In genomic region chr4:55386073-55386472, GRCh38 we compare ENCODE assay signal across 8 cellular contexts. TPM values are rescaled to one million over a fixed set of nuclear protein-coding genes. Genes with fewer than 3 reads are reported as not detected.
DNase-seq lines count a peak whose midpoint lies in the region; ATAC-seq and TF ChIP-seq lines count a peak whose summit lies in the region.

No MANE protein-coding gene starts in this region.

- peaks cover 30% of the 10 kb centered on the region for H3K4me1 Mint-ChIP-seq in activated naive CD8-positive, alpha-beta T cell treated with anti-CD3 and anti-CD28 coated beads, Interleukin-2, amount 50 U/mL, for 24 hours

- peak; percentile 21 for ATAC-seq in left ventricle myocardium superior
- no peak for ATAC-seq in Right ventricle myocardium superior (ENCODE audit: poor library complexity)
- peak; percentile 76 for ATAC-seq in HG03342 (IDR thresholded peaks at IDR 0.05; ENCODE audit: unreplicated experiment)
- ATAC-seq in activated naive CD8-positive, alpha-beta T cell treated with anti-CD3 and anti-CD28 coated beads, Interleukin-2, amount 50 U/mL, for 24 hours = peak; percentile 52
- no peak for ATAC-seq in psoas muscle

- no peak overlapping the region for H3K27ac Mint-ChIP-seq in activated naive CD8-positive, alpha-beta T cell treated with anti-CD3 and anti-CD28 coated beads, Interleukin-2, amount 50 U/mL, for 24 hours

- DNase-seq in left ventricle myocardium superior = no peak
- DNase-seq in Right ventricle myocardium superior = no peak
- no peak for DNase-seq in activated naive CD8-positive, alpha-beta T cell treated with anti-CD3 and anti-CD28 coated beads, Interleukin-2, amount 50 U/mL, for 24 hours
- peak in 1 of 49 donors; percentile 40 for DNase-seq in substantia nigra (lab: John Stamatoyannopoulos, UW)
- no peak for DNase-seq in psoas muscle
- no peak for DNase-seq in NCI-H345 treated with DMSO at 0.1 percent for 48 hours (lab: John Stamatoyannopoulos, UW; ENCODE audit: unreplicated experiment)
- DNase-seq in A172 (ENCODE audit: low spot score) = no peak

- no peak overlapping the region for H3K4me3 ChIP-seq in psoas muscle

- no peaks in the 10 kb centered on the region for H3K9me3 ChIP-seq in psoas muscle

- no peaks in the 10 kb centered on the region for H3K27me3 ChIP-seq in psoas muscle (ENCODE audit: insufficient read depth in 3 of 3, low read length in 2 of 3)

- H3K36me3 ChIP-seq in psoas muscle (ENCODE audit: insufficient read depth in 1 of 2, low read depth in 1 of 2) = no peaks in the 10 kb centered on the region

- H3K27ac ChIP-seq in substantia nigra (ENCODE audit: low read depth, low read length, poor library complexity, severe bottlenecking) (peak overlapping the region; percentile 63), psoas muscle (no peak overlapping the region)

- H3K36me3 Mint-ChIP-seq in activated naive CD8-positive, alpha-beta T cell treated with anti-CD3 and anti-CD28 coated beads, Interleukin-2, amount 50 U/mL, for 24 hours (ENCODE audit: low read depth) = no peaks in the 10 kb centered on the region

- H3K4me1 ChIP-seq in psoas muscle = no peaks in the 10 kb centered on the region

- no peak overlapping the region for H3K4me3 Mint-ChIP-seq in activated naive CD8-positive, alpha-beta T cell treated with anti-CD3 and anti-CD28 coated beads, Interleukin-2, amount 50 U/mL, for 24 hours

- no peaks in the 10 kb centered on the region for H3K9me3 Mint-ChIP-seq in activated naive CD8-positive, alpha-beta T cell treated with anti-CD3 and anti-CD28 coated beads, Interleukin-2, amount 50 U/mL, for 24 hours

- intact Hi-C loops in left ventricle myocardium superior (cut with micrococcal nuclease) = no loop called here
- intact Hi-C loops in Right ventricle myocardium superior (cut with DNase I) = no loop called here
- intact Hi-C loops in psoas muscle (cut with DNase I) = no loop called here

- TF ChIP-seq CTCF in psoas muscle (IDR thresholded peaks at IDR 0.05) = no peak

- H3K27me3 Mint-ChIP-seq in activated naive CD8-positive, alpha-beta T cell treated with anti-CD3 and anti-CD28 coated beads, Interleukin-2, amount 50 U/mL, for 24 hours = peaks cover 4% of the 10 kb centered on the region

RNA-seq across cellular contexts. Expression of gene TMEM165, which starts 9.7 kb away (rescaled TPM):
- total RNA-seq in left ventricle myocardium superior (35.9 TPM), Right ventricle myocardium superior (34.3 TPM), psoas muscle (10 to 100 TPM; 16.0 to 42.4 (median 27.5) TPM)
- polyA plus RNA-seq in psoas muscle = 10 to 100 TPM; 16.5 to 61.0 (median 39.3) TPM
- 109 and 112 TPM in 2 replicates for total RNA-seq in A172 (2014; rRNA removed; shearing (Covaris generic))

RNA-seq across cellular contexts. Expression of gene SRD5A3, which starts 40.0 kb away (rescaled TPM):
- total RNA-seq in left ventricle myocardium superior = 8.7 TPM
- total RNA-seq in Right ventricle myocardium superior = 8.3 TPM
- 1 to 10 TPM; 4.0 to 8.6 (median 6.4) TPM for total RNA-seq in psoas muscle
- 1 to 10 TPM; 2.1 to 3.2 (median 3.1) TPM for polyA plus RNA-seq in psoas muscle
- total RNA-seq in A172 (2014; rRNA removed; shearing (Covaris generic)) = 8.4 and 18.4 TPM in 2 replicates

Comparison
In these comparisons a context has a peak if more than half of its experiments do, and no peak if none do; other contexts are left out.
1. ATAC-seq: peak in left ventricle myocardium superior (single experiment), HG03342 (single experiment) and activated naive CD8-positive, alpha-beta T cell treated with anti-CD3 and anti-CD28 coated beads, Interleukin-2, amount 50 U/mL, for 24 hours (single experiment); none in Right ventricle myocardium superior (single experiment) and psoas muscle (0 of 4).